In the genomic region with DNA sequence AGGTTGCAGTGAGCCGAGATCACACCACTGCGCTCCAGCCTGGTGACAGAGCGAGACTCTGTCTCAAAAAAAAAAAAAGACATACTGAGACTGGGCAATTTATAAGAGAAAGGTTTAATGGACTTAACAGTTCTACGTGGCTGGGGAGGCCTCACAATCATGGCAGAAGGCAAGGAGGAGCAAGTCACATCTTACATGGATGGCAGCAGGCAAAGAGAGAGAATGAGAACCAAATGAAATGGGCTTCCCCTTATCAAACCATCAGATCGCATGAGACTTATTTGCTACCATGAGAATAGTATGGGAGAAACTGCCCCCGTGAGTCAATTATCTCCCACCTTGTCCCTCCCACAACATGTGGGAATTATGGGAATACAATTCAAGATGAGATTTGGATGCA, we compare ENCODE assay signal across 3 cellular contexts. TPM values are rescaled to one million over a fixed set of nuclear protein-coding genes. Genes with fewer than 3 reads are reported as not detected.
DNase-seq lines count a peak whose midpoint lies in the region; ATAC-seq, FAIRE-seq and TF ChIP-seq lines count a peak whose summit lies in the region.
"Not testable (repeated sequence)": the region's sequence is repeated elsewhere in the genome, so short reads cannot be mapped to it uniquely, and the experiment has no call there.

No MANE protein-coding gene starts in this region.

- peaks cover 34% of the 10 kb centered on the region for H3K36me3 Mint-ChIP-seq in GM23338 (ENCODE audit: low read depth)
- peaks cover 37% of the 10 kb centered on the region for H3K36me3 Mint-ChIP-seq in stimulated activated effector memory CD8-positive, alpha-beta T cell treated with anti-CD3 and anti-CD28 coated beads, Interleukin-12 subunit alpha, Interleukin-12 subunit beta, amount 100 ng/mL, for 72 hours

- not testable (repeated sequence) for H3K27me3 Mint-ChIP-seq in GM23338 (ENCODE audit: insufficient read depth, low read depth, poor library complexity)

- H4K20me1 ChIP-seq in GM23338 (replicated peaks; ENCODE audit: insufficient read depth); K562 (replicated peaks; ENCODE audit: control insufficient read depth, insufficient read depth, low read length): not testable (repeated sequence)

- CTCF ChIA-PET in K562 (lab: Yijun Ruan, JAX; ENCODE audit: low intra/inter-chr PET ratio), result not testable (repeated sequence)

- H3K9me2 ChIP-seq in GM23338 (ENCODE audit: insufficient read depth), result not testable (repeated sequence)

- H3F3A ChIP-seq in GM23338 (replicated peaks; ENCODE audit: low read depth), result not testable (repeated sequence)

- H3K4me2 ChIP-seq in GM23338; K562 (ENCODE audit: insufficient read depth, low read length): not testable (repeated sequence)

- not testable (repeated sequence) for H3K79me2 ChIP-seq in GM23338 (replicated peaks; ENCODE audit: insufficient read depth); K562 (ENCODE audit: control insufficient read depth, insufficient read depth, low read length)

- H3K27ac ChIP-seq in GM23338 (ENCODE audit: low read depth), result 0 out of 2 replicates have a peak overlapping the region, but pooled peaks have one; percentile 59
- H3K27ac ChIP-seq in K562 (ENCODE audit: extremely low read depth, low read depth, low read length), result not testable (repeated sequence)

- H3K36me3 ChIP-seq in GM23338 (ENCODE audit: insufficient read depth), result peaks cover 16% of the 10 kb centered on the region; the same call in 1 of the 2 replicates
- peaks cover 13% of the 10 kb centered on the region; the same call in 2 of the 3 replicates for H3K36me3 ChIP-seq in K562 (ENCODE audit: control insufficient read depth, insufficient read depth, low read length)

- not testable (repeated sequence) for H3K9me3 ChIP-seq in K562 (replicated peaks; ENCODE audit: control insufficient read depth, insufficient read depth, low read depth, low read length)

- TF ChIP-seq CTCF in GM23338 (conservative IDR thresholded peaks at IDR 0.05; ENCODE audit: low read depth in 2 of 2); K562 (IDR thresholded peaks at IDR 0.05 in 2 of 3, conservative IDR thresholded peaks at IDR 0.05 in 1 of 3; ENCODE audit: insufficient read depth in 2 of 3, low read depth in 1 of 3, low read length in 3 of 3): not testable (repeated sequence)

- H3K4me1 ChIP-seq in GM23338 (ENCODE audit: insufficient read depth), result not testable (repeated sequence)
- peaks cover 3 to 12% of the 10 kb centered on the region in 2 experiments; a peak in 3 of 5 replicates for H3K4me1 ChIP-seq in K562 (replicated peaks in 1 of 2; ENCODE audit: control insufficient read depth in 2 of 2, insufficient read depth in 2 of 2, low read length in 2 of 2)

- not testable (repeated sequence) for H3K27ac Mint-ChIP-seq in GM23338
- H3K27ac Mint-ChIP-seq in stimulated activated effector memory CD8-positive, alpha-beta T cell treated with anti-CD3 and anti-CD28 coated beads, Interleukin-12 subunit alpha, Interleukin-12 subunit beta, amount 100 ng/mL, for 72 hours, result peak overlapping the region; percentile 37

- POLR2A ChIA-PET in K562 (lab: Yijun Ruan, JAX), result not testable (repeated sequence)

- H3K4me3 ChIP-seq in GM23338, K562: not testable (repeated sequence)

- intact Hi-C loops in K562 (cut with micrococcal nuclease), result not testable (repeated sequence)

- H3K4me3 Mint-ChIP-seq in GM23338; stimulated activated effector memory CD8-positive, alpha-beta T cell treated with anti-CD3 and anti-CD28 coated beads, Interleukin-12 subunit alpha, Interleukin-12 subunit beta, amount 100 ng/mL, for 72 hours: not testable (repeated sequence)

- not testable (repeated sequence) for TF ChIP-seq RAD21 in K562 (CRISPR knock-in tag; conservative IDR thresholded peaks at IDR 0.05 in 1 of 2, IDR thresholded peaks at IDR 0.05 in 1 of 2)

- FAIRE-seq in K562 (lab: Jason Lieb, UNC), result not testable (repeated sequence)

- not testable (repeated sequence) for TF ChIP-seq POLR2A in K562 (conservative IDR thresholded peaks at IDR 0.05)

- not testable (repeated sequence) for H3K9ac ChIP-seq in K562 (ENCODE audit: insufficient read depth in 1 of 2, low read depth in 2 of 2, low read length in 2 of 2)

- 85% methylated on average over 3 of the region's 6 CpGs for WGBS in K562 (ENCODE audit: insufficient coverage, low coverage, missing lambda C conversion rate)

- not testable (repeated sequence) for H3K9me1 ChIP-seq in K562 (ENCODE audit: control insufficient read depth, insufficient read depth, low read length)

- H3K27me3 ChIP-seq in GM23338 (ENCODE audit: insufficient read depth); K562 (ENCODE audit: control insufficient read depth in 2 of 2, insufficient read depth in 2 of 2, low read length in 2 of 2): not testable (repeated sequence)

- in situ Hi-C loops in K562 (cut with MboI), result not testable (repeated sequence)

- H3K4me1 Mint-ChIP-seq in GM23338; stimulated activated effector memory CD8-positive, alpha-beta T cell treated with anti-CD3 and anti-CD28 coated beads, Interleukin-12 subunit alpha, Interleukin-12 subunit beta, amount 100 ng/mL, for 72 hours: not testable (repeated sequence)

- not testable (repeated sequence) for H3K9me3 Mint-ChIP-seq in GM23338; stimulated activated effector memory CD8-positive, alpha-beta T cell treated with anti-CD3 and anti-CD28 coated beads, Interleukin-12 subunit alpha, Interleukin-12 subunit beta, amount 100 ng/mL, for 72 hours

- TF ChIP-seq EP300 in K562 (IDR thresholded peaks at IDR 0.05; ENCODE audit: low read length), result not testable (repeated sequence)

- DNase-seq in GM23338 (ENCODE audit: low spot score); K562 (ENCODE audit: extremely low read depth in 1 of 4, low spot score in 3 of 4); stimulated activated effector memory CD8-positive, alpha-beta T cell treated with anti-CD3 and anti-CD28 coated beads, Interleukin-12 subunit alpha, Interleukin-12 subunit beta, amount 100 ng/mL, for 72 hours (ENCODE audit: low spot score in 2 of 2): not testable (repeated sequence)

- not testable (repeated sequence) for H2AFZ ChIP-seq in GM23338; K562 (ENCODE audit: low read depth, low read length)

- ATAC-seq in GM23338; K562; stimulated activated effector memory CD8-positive, alpha-beta T cell treated with anti-CD3 and anti-CD28 coated beads, Interleukin-12 subunit alpha, Interleukin-12 subunit beta, amount 100 ng/mL, for 72 hours: not testable (repeated sequence)

- not testable (repeated sequence) for BruUV-seq in K562 (replicated peaks; lab: Mats Ljungman, UMichigan)

TF ChIP-seq in K562, 482 proteins besides CTCF, POLR2A, EP300 and RAD21:
- peak; percentile 95 for TF ChIP-seq ZNF431 (CRISPR knock-in tag; IDR thresholded peaks at IDR 0.05)

RNA-seq across cellular contexts. Expression of a gene that starts 47.4 kb away (rescaled TPM):
- total RNA-seq in GM23338 (2014; rRNA removed; shearing (Covaris generic)), result 64.4 and 64.5 TPM in 2 replicates
- 31.1 and 33.0 TPM in 2 replicates for polyA plus RNA-seq in GM23338 (2016; fragmentation: Nextera tagmentation; extraction: Ambion mirVana)
- 70.2 and 94.5 TPM in 2 replicates for total RNA-seq in K562 (2011; cell fraction: chromatin; rRNA removed; ENCODE audit: low replicate concordance)
- total RNA-seq in K562 (2011; cell fraction: nucleolus; rRNA removed), result 32.8 and 38.7 TPM in 2 replicates
- 53.8 and 66.5 TPM in 2 replicates for total RNA-seq in K562 (2011; cell fraction: nucleoplasm; rRNA removed)
- total RNA-seq in K562 (2014; rRNA removed), result 5.9 and 8.0 TPM in 2 replicates
- total RNA-seq in K562 (2014; rRNA removed; fragmentation: Illumina TruSeq; extraction: Trizol), result 4.3 and 5.5 TPM in 2 replicates
- total RNA-seq in K562 (2015; rRNA removed; fragmentation: Illumina TruSeq; extraction: Trizol), result 4.9 and 6.0 TPM in 2 replicates
- total RNA-seq in K562 (2021), result 13.0 and 13.5 TPM in 2 replicates
- 5.5 and 6.3 TPM in 2 replicates for polyA plus RNA-seq in K562 (2011; rRNA removed)
- polyA plus RNA-seq in K562 (2011; cell fraction: cytosol; rRNA removed), result 4.7 and 6.1 TPM in 2 replicates
- polyA plus RNA-seq in K562 (2011; cell fraction: nucleus; rRNA removed), result 13.1 and 25.4 TPM in 2 replicates
- polyA plus RNA-seq in K562 (2012), result 8.4 and 12.8 TPM in 2 replicates
- polyA plus RNA-seq in K562 (2014; fragmentation: Illumina TruSeq; extraction: Trizol), result 6.2 and 7.5 TPM in 2 replicates
- polyA plus RNA-seq in K562 (2014; fragmentation: Nextera tagmentation; extraction: Ambion mirVana), result 1 to 10 TPM; 2.4 TPM
- 6.7 and 8.0 TPM in 2 replicates for polyA plus RNA-seq in K562 (2014; rRNA removed)
- polyA minus RNA-seq in K562 (2011; rRNA and poly(A)+ RNA removed), result 9.2 and 16.2 TPM in 2 replicates
- polyA minus RNA-seq in K562 (2011; cell fraction: cytosol; rRNA and poly(A)+ RNA removed), result 4.3 and 8.6 TPM in 2 replicates
- 10.0 and 10.8 TPM in 2 replicates for polyA minus RNA-seq in K562 (2011; cell fraction: nucleus; rRNA and poly(A)+ RNA removed)
